ENCODE assay signal across 8 cellular contexts in the genomic region with DNA sequence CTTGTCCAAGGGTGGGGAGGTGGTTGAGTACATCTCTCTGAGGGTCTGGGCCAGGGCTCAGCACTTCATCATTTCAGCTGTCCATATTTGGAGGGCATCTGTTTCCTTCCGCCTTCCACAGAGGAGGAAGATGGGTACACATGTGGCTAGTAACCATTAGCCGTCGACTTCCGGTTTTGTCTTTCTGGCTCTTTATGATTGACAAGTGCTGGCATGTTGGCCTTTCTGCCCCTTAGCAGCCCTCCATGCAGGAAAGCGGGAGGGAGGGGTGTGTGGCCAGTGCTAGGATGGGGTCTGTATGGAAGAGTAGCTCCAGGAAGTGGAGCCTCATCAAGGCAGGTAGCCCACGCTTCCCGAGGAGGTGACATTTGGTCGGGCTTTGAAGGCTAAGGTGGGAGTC.
A peak's percentile ranks its signal among the peaks of the same experiment; 100 is the strongest.
DNase-seq lines count a peak whose midpoint lies in the region; ATAC-seq, FAIRE-seq and TF ChIP-seq lines count a peak whose summit lies in the region.

No MANE protein-coding gene starts in this region.

- peak overlapping the region; percentile 89 for H3K27ac ChIP-seq in left ventricle myocardium inferior (replicated peaks)
- no peak overlapping the region for H3K27ac ChIP-seq in HepG2 (ENCODE audit: extremely low read length, insufficient read depth, low read length)

- H3K36me3 Mint-ChIP-seq in endothelial cell (ENCODE audit: low read depth, unreplicated experiment): peaks cover 6% of the 10 kb centered on the region

- WGBS in HepG2 (ENCODE audit: low lambda C conversion rate): 76% methylated on average over 8 of the region's 8 CpGs

- peaks cover 8% of the 10 kb centered on the region for H3K27me3 Mint-ChIP-seq in endothelial cell (ENCODE audit: unreplicated experiment)

- H3K4me1 ChIP-seq in left ventricle myocardium inferior: peaks cover 88% of the 10 kb centered on the region
- peaks cover 27% of the 10 kb centered on the region for H3K4me1 ChIP-seq in HepG2 (ENCODE audit: insufficient read depth, low read length)

- H3K4me2 ChIP-seq in HepG2 (ENCODE audit: low read depth, low read length): no peak overlapping the region

- peak overlapping the region; percentile 70 for H3K4me3 Mint-ChIP-seq in endothelial cell (ENCODE audit: unreplicated experiment)

- CTCF ChIA-PET in HepG2 (lab: Yijun Ruan, JAX; ENCODE audit: low intra/inter-chr PET ratio, low total read pairs): no interaction called here

- no peaks in the 10 kb centered on the region for H3K9me3 ChIP-seq in left ventricle myocardium inferior (replicated peaks)
- H3K9me3 ChIP-seq in HepG2 (ENCODE audit: low read length): no peaks in the 10 kb centered on the region

- no peak for TF ChIP-seq EP300 in HepG2 (IDR thresholded peaks at IDR 0.05; ENCODE audit: low read depth in 2 of 2, low read length in 2 of 2)
- no peak for TF ChIP-seq EP300 in HepG2 (CRISPR knock-in tag; IDR thresholded peaks at IDR 0.05; ENCODE audit: borderline replicate concordance)

- no peak for ATAC-seq in left ventricle myocardium superior
- no peak for ATAC-seq in HepG2

- TF ChIP-seq CTCF in left ventricle myocardium inferior (IDR thresholded peaks at IDR 0.05; ENCODE audit: borderline replicate concordance) (no peak), endothelial cell (IDR thresholded peaks at IDR 0.05; ENCODE audit: unreplicated experiment) (no peak), HepG2 (CRISPR knock-in tag; IDR thresholded peaks at IDR 0.05) (no peak)

- FAIRE-seq in HepG2 (lab: Jason Lieb, UNC): no peak

- H3K27me3 ChIP-seq in left ventricle myocardium inferior (ENCODE audit: low read depth) (no peaks in the 10 kb centered on the region), HepG2 (ENCODE audit: control insufficient read depth in 1 of 2, insufficient read depth in 2 of 2, low read length in 2 of 2) (no peaks in the 10 kb centered on the region)

- peak overlapping the region; percentile 94 for H3K27ac Mint-ChIP-seq in endothelial cell (ENCODE audit: unreplicated experiment)

- intact Hi-C loops in left ventricle myocardium inferior (cut with micrococcal nuclease): no loop called here
- intact Hi-C loops in left ventricle myocardium superior (cut with micrococcal nuclease): no loop called here
- intact Hi-C loops in HepG2 (cut with micrococcal nuclease; ENCODE audit: unreplicated experiment): no loop called here

- H3K79me2 ChIP-seq in HepG2 (ENCODE audit: insufficient read depth, low read length): peaks cover 17% of the 10 kb centered on the region

- in situ Hi-C loops in HepG2 (cut with HindIII; ENCODE audit: extremely low pct_ligation_motif_present, low pct_unique_long_range_greater_than_20kb): no loop called here

- TF ChIP-seq POLR2A in HepG2 (IDR thresholded peaks at IDR 0.05; ENCODE audit: insufficient read depth in 1 of 2, low read depth in 2 of 2, low read length in 2 of 2): no peak

- no peak overlapping the region for H2AFZ ChIP-seq in HepG2 (ENCODE audit: low read length)

- H3K9me3 Mint-ChIP-seq in endothelial cell (ENCODE audit: unreplicated experiment): no peaks in the 10 kb centered on the region

- H3K36me3 ChIP-seq in left ventricle myocardium inferior (no peaks in the 10 kb centered on the region), HepG2 (replicated peaks in 1 of 2; ENCODE audit: control insufficient read depth in 1 of 2, insufficient read depth in 2 of 2, low read length in 2 of 2) (peaks cover 0 to 4% of the 10 kb centered on the region in 2 experiments; a peak in 2 of 5 replicates)

- POLR2A ChIA-PET in HepG2 (lab: Yijun Ruan, JAX): interaction anchor here (0.6 kb wide), 1 partner anchor 224 kb away, joined by 3 read pairs; no protein-coding TSS in a partner anchor

- no peak for DNase-seq in left ventricle myocardium inferior
- DNase-seq in left ventricle myocardium superior: no peak
- peak; percentile 73 for DNase-seq in SKM-1 (lab: John Stamatoyannopoulos, UW; ENCODE audit: unreplicated experiment)
- DNase-seq in endothelial cell (ENCODE audit: low spot score): no peak
- DNase-seq in stimulated activated naive CD4-positive, alpha-beta T cell treated with Interleukin-2 at 50 U/mL for 16 hours (lab: John Stamatoyannopoulos, UW): peak; percentile 15
- DNase-seq in NCI-H128 (lab: John Stamatoyannopoulos, UW; ENCODE audit: unreplicated experiment): no peak
- no peak for DNase-seq in HepG2 (ENCODE audit: low spot score)
- no peak for DNase-seq in NCI-H82 treated with DMSO at 0.1 percent for 48 hours (lab: John Stamatoyannopoulos, UW; ENCODE audit: unreplicated experiment)

- H4K20me1 ChIP-seq in HepG2 (ENCODE audit: insufficient read depth, low read length): peaks cover 23% of the 10 kb centered on the region; the same call in 1 of the 2 replicates

- H3K4me3 ChIP-seq in left ventricle myocardium inferior (no peak overlapping the region), HepG2 (replicated peaks in 1 of 3; ENCODE audit: insufficient read depth in 1 of 3, low read depth in 2 of 3, low read length in 3 of 3) (no peak overlapping the region)

- H3K4me1 Mint-ChIP-seq in endothelial cell (ENCODE audit: unreplicated experiment): peaks cover 41% of the 10 kb centered on the region

- no peak for TF ChIP-seq RAD21 in HepG2 (CRISPR knock-in tag; IDR thresholded peaks at IDR 0.05)

- H3K9ac ChIP-seq in HepG2 (ENCODE audit: insufficient read depth, low read depth, low read length): no peak overlapping the region

- BruUV-seq in HepG2 (replicated peaks; lab: Mats Ljungman, UMichigan): no TSS peak

TF ChIP-seq in HepG2, 621 proteins besides CTCF, POLR2A, EP300 and RAD21 (continues in another document):
- TF ChIP-seq ZNF776 (CRISPR knock-in tag; IDR thresholded peaks at IDR 0.05) (no peak), ZSCAN20 (CRISPR knock-in tag; IDR thresholded peaks at IDR 0.05; ENCODE audit: borderline replicate concordance) (no peak), MEIS1 (CRISPR knock-in tag; IDR thresholded peaks at IDR 0.05; ENCODE audit: borderline replicate concordance) (no peak), AKAP8 (CRISPR knock-in tag; IDR thresholded peaks at IDR 0.05) (no peak), HCFC1 (IDR thresholded peaks at IDR 0.05; ENCODE audit: low read depth, low read length) (no peak), SALL2 (CRISPR knock-in tag; IDR thresholded peaks at IDR 0.05) (no peak), NKX3-1 (CRISPR knock-in tag; IDR thresholded peaks at IDR 0.05) (no peak), NBN (conservative IDR thresholded peaks at IDR 0.05) (no peak)
- TF ChIP-seq, protein P1, sequence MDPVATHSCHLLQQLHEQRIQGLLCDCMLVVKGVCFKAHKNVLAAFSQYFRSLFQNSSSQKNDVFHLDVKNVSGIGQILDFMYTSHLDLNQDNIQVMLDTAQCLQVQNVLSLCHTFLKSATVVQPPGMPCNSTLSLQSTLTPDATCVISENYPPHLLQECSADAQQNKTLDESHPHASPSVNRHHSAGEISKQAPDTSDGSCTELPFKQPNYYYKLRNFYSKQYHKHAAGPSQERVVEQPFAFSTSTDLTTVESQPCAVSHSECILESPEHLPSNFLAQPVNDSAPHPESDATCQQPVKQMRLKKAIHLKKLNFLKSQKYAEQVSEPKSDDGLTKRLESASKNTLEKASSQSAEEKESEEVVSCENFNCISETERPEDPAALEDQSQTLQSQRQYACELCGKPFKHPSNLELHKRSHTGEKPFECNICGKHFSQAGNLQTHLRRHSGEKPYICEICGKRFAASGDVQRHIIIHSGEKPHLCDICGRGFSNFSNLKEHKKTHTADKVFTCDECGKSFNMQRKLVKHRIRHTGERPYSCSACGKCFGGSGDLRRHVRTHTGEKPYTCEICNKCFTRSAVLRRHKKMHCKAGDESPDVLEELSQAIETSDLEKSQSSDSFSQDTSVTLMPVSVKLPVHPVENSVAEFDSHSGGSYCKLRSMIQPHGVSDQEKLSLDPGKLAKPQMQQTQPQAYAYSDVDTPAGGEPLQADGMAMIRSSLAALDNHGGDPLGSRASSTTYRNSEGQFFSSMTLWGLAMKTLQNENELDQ (CRISPR knock-in tag; IDR thresholded peaks at IDR 0.05; ENCODE audit: borderline replicate concordance): no peak
- TF ChIP-seq, protein P2, sequence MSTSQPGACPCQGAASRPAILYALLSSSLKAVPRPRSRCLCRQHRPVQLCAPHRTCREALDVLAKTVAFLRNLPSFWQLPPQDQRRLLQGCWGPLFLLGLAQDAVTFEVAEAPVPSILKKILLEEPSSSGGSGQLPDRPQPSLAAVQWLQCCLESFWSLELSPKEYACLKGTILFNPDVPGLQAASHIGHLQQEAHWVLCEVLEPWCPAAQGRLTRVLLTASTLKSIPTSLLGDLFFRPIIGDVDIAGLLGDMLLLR (CRISPR knock-in tag; IDR thresholded peaks at IDR 0.05): no peak

Comparison
In these comparisons a context has a peak if more than half of its experiments do, and no peak if none do; other contexts are left out.
1. DNase-seq: peak in SKM-1 (single experiment) and stimulated activated naive CD4-positive, alpha-beta T cell treated with Interleukin-2 at 50 U/mL for 16 hours (single experiment); none in left ventricle myocardium inferior (single experiment), left ventricle myocardium superior (single experiment), endothelial cell (single experiment), NCI-H128 (single experiment), HepG2 (single experiment) and NCI-H82 treated with DMSO at 0.1 percent for 48 hours (single experiment).